ENCODE assay signal across 17 cellular contexts in the genomic region with DNA sequence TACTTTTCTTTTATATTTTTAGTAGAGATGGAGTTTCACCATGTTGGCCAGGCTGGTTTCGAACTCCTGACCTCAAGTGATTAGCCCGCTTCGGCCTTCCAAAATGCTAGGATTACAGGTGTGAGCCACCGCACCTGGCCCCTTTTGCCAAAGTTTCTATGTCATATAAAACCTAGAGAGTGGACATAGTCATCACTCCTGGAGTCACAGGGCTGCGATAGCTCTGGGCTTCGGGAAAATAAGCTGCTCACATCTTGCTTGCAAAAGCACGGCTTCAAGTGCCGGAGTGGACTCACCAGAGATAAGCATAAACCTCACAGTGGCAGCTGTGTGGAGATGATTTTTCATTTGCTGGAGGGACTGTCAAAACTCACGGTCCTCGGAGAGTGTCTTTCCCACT.
DNase-seq lines count a peak whose midpoint lies in the region; ATAC-seq and TF ChIP-seq lines count a peak whose summit lies in the region.
"Had no signal": no experiment of that assay in that cellular context is flagged by ENCODE, and none has a peak within 500 bp of the region (broad histone marks: within the 10 kb centered on the region; RNA-seq: fewer than 3 reads in every experiment).

No MANE protein-coding gene starts in this region.

- DNase-seq in activated CD8-positive, alpha-beta memory T cell treated with anti-CD3 and anti-CD28 coated beads, Interleukin-2, amount 50 U/mL, for 48 hours = peak; percentile 15
- no peak for DNase-seq in activated CD8-positive, alpha-beta memory T cell treated with anti-CD3 and anti-CD28 coated beads for 24 hours
- DNase-seq in osteoblast (ENCODE audit: insufficient read length, low spot score, missing footprints) (peak; percentile 22), sigmoid colon (peak; percentile 14), upper lobe of right lung (peak; percentile 17), DMS79 treated with DMSO at 0.1 percent for 48 hours (lab: John Stamatoyannopoulos, UW) (no peak), neural progenitor cell (ENCODE audit: low spot score) (no peak)
- DNase-seq in effector memory CD4-positive, alpha-beta T cell = no peak
- DNase-seq: 8988T; CD4-positive, alpha-beta memory T cell; DMS153; DMS79; GF-D8 had no signal

- TF ChIP-seq EP300 in sigmoid colon (IDR thresholded peaks at IDR 0.05) = no peak

- WGBS in sigmoid colon, 2 donors = 80 to 84% methylated on average over 10 of the region's 10 CpGs

- H3K4me3 ChIP-seq in osteoblast (ENCODE audit: insufficient read depth, low read length) (no peak overlapping the region), sigmoid colon (no peak overlapping the region), upper lobe of right lung (no peak overlapping the region), neural progenitor cell (no peak overlapping the region)
- no peak overlapping the region for H3K4me3 ChIP-seq in effector memory CD4-positive, alpha-beta T cell (ENCODE audit: insufficient read depth, low read depth, low read length, poor library complexity, severe bottlenecking)
- H3K4me3 ChIP-seq: BLaER1, HAP-1 had no signal

- H3K27ac ChIP-seq in osteoblast (ENCODE audit: low read depth, low read length) = no peak overlapping the region
- no peak overlapping the region for H3K27ac ChIP-seq in sigmoid colon
- H3K27ac ChIP-seq in upper lobe of right lung = no peak overlapping the region
- no peak overlapping the region for H3K27ac ChIP-seq in effector memory CD4-positive, alpha-beta T cell (ENCODE audit: insufficient read depth, low read length, poor library complexity, severe bottlenecking)
- no peak overlapping the region for H3K27ac ChIP-seq in neural progenitor cell
- H3K27ac ChIP-seq: BLaER1 had no signal

- H3K9ac ChIP-seq in neural progenitor cell = no peak overlapping the region
- H3K9ac ChIP-seq: BLaER1 had no signal

- peaks cover 20% of the 10 kb centered on the region for H3K9me3 Mint-ChIP-seq in neural progenitor cell

- H4K20me1 ChIP-seq in osteoblast (ENCODE audit: insufficient read depth, low read length) (no peaks in the 10 kb centered on the region), neural progenitor cell (ENCODE audit: low read depth) (no peaks in the 10 kb centered on the region)
- H4K20me1 ChIP-seq: BLaER1 had no signal

- H3K27me3 ChIP-seq in osteoblast (ENCODE audit: insufficient read depth, low read length) (no peaks in the 10 kb centered on the region), sigmoid colon (no peaks in the 10 kb centered on the region), upper lobe of right lung (no peaks in the 10 kb centered on the region), neural progenitor cell (no peaks in the 10 kb centered on the region)
- H3K27me3 ChIP-seq in effector memory CD4-positive, alpha-beta T cell (replicated peaks; ENCODE audit: control insufficient read depth, insufficient read depth, low read length, poor library complexity, severe bottlenecking) = no peaks in the 10 kb centered on the region

- H3K4me1 Mint-ChIP-seq in neural progenitor cell = no peaks in the 10 kb centered on the region
- H3K4me1 Mint-ChIP-seq: CD14-positive monocyte; CD4-positive, alpha-beta memory T cell had no signal

- H2AFZ ChIP-seq in osteoblast (ENCODE audit: low read length) = no peak overlapping the region
- no peak overlapping the region for H2AFZ ChIP-seq in neural progenitor cell (replicated peaks)

- H3K9me3 ChIP-seq in osteoblast (ENCODE audit: low read depth, low read length) = peaks cover 5% of the 10 kb centered on the region
- peaks cover 0 to 8% (median 3%) of the 10 kb centered on the region in 4 donors for H3K9me3 ChIP-seq in sigmoid colon
- H3K9me3 ChIP-seq in upper lobe of right lung = peaks cover 7% of the 10 kb centered on the region
- H3K9me3 ChIP-seq in effector memory CD4-positive, alpha-beta T cell (ENCODE audit: control insufficient read depth, low read length) = no peaks in the 10 kb centered on the region
- H3K9me3 ChIP-seq in neural progenitor cell (ENCODE audit: low read depth) = peaks cover 4% of the 10 kb centered on the region
- H3K9me3 ChIP-seq: HAP-1 had no signal

- no peaks in the 10 kb centered on the region for H3K36me3 ChIP-seq in osteoblast (ENCODE audit: insufficient read depth, low read length)
- H3K36me3 ChIP-seq in sigmoid colon = no peaks in the 10 kb centered on the region
- no peaks in the 10 kb centered on the region for H3K36me3 ChIP-seq in upper lobe of right lung
- no peaks in the 10 kb centered on the region for H3K36me3 ChIP-seq in effector memory CD4-positive, alpha-beta T cell (ENCODE audit: control insufficient read depth, insufficient read depth, low read length)
- H3K36me3 ChIP-seq in neural progenitor cell = no peaks in the 10 kb centered on the region
- H3K36me3 ChIP-seq: BLaER1, HAP-1 had no signal

- H3K4me1 ChIP-seq in osteoblast (ENCODE audit: insufficient read depth, low read length) (no peaks in the 10 kb centered on the region), sigmoid colon (no peaks in the 10 kb centered on the region), upper lobe of right lung (no peaks in the 10 kb centered on the region), neural progenitor cell (no peaks in the 10 kb centered on the region)
- no peaks in the 10 kb centered on the region for H3K4me1 ChIP-seq in effector memory CD4-positive, alpha-beta T cell (ENCODE audit: control insufficient read depth, insufficient read depth, low read length, poor library complexity, severe bottlenecking)
- H3K4me1 ChIP-seq: HAP-1 had no signal

- peaks cover 6% of the 10 kb centered on the region for H3K27me3 Mint-ChIP-seq in neural progenitor cell (ENCODE audit: insufficient read depth, low read depth)
- H3K27me3 Mint-ChIP-seq: CD4-positive, alpha-beta memory T cell had no signal

- TF ChIP-seq CTCF in osteoblast (IDR thresholded peaks at IDR 0.05; ENCODE audit: extremely low read depth, low read depth, low read length) (no peak), sigmoid colon (IDR thresholded peaks at IDR 0.05) (no peak), upper lobe of right lung (IDR thresholded peaks at IDR 0.05) (no peak), neural progenitor cell (IDR thresholded peaks at IDR 0.05) (no peak)

- H3F3A ChIP-seq in neural progenitor cell (ENCODE audit: low read depth) = no peaks in the 10 kb centered on the region

- intact Hi-C loops in sigmoid colon (cut with DNase I) = no loop called here
- intact Hi-C loops in upper lobe of right lung (cut with DNase I) = no loop called here

- no peak overlapping the region for H3K27ac Mint-ChIP-seq in neural progenitor cell
- H3K27ac Mint-ChIP-seq: CD14-positive monocyte; CD4-positive, alpha-beta memory T cell had no signal

- H3K4me3 Mint-ChIP-seq in neural progenitor cell = no peak overlapping the region
- H3K4me3 Mint-ChIP-seq: CD14-positive monocyte; CD4-positive, alpha-beta memory T cell had no signal

- ATAC-seq in upper lobe of right lung = no peak
- ATAC-seq: HepG2 had no signal

- no peak overlapping the region for H3K4me2 ChIP-seq in osteoblast (ENCODE audit: insufficient read depth, low read length)
- H3K4me2 ChIP-seq in neural progenitor cell = no peak overlapping the region
- H3K4me2 ChIP-seq: BLaER1 had no signal

- H3K36me3 Mint-ChIP-seq in neural progenitor cell = no peaks in the 10 kb centered on the region
- H3K36me3 Mint-ChIP-seq: CD14-positive monocyte; CD4-positive, alpha-beta memory T cell had no signal

- TF ChIP-seq POLR2A in sigmoid colon (IDR thresholded peaks at IDR 0.05) = no peak

- no peaks in the 10 kb centered on the region for H3K79me2 ChIP-seq in osteoblast (ENCODE audit: insufficient read depth, low read length)
- no peaks in the 10 kb centered on the region for H3K79me2 ChIP-seq in neural progenitor cell (ENCODE audit: low read depth)

Comparison
In these comparisons a context has a peak if more than half of its experiments do, and no peak if none do; other contexts are left out.
1. DNase-seq: peak in activated CD8-positive, alpha-beta memory T cell treated with anti-CD3 and anti-CD28 coated beads, Interleukin-2, amount 50 U/mL, for 48 hours (single experiment), osteoblast (single experiment), sigmoid colon (single experiment) and upper lobe of right lung (single experiment); none in activated CD8-positive, alpha-beta memory T cell treated with anti-CD3 and anti-CD28 coated beads for 24 hours (single experiment), effector memory CD4-positive, alpha-beta T cell (0 of 3), DMS79 treated with DMSO at 0.1 percent for 48 hours (single experiment) and neural progenitor cell (single experiment).